In the genomic region with DNA sequence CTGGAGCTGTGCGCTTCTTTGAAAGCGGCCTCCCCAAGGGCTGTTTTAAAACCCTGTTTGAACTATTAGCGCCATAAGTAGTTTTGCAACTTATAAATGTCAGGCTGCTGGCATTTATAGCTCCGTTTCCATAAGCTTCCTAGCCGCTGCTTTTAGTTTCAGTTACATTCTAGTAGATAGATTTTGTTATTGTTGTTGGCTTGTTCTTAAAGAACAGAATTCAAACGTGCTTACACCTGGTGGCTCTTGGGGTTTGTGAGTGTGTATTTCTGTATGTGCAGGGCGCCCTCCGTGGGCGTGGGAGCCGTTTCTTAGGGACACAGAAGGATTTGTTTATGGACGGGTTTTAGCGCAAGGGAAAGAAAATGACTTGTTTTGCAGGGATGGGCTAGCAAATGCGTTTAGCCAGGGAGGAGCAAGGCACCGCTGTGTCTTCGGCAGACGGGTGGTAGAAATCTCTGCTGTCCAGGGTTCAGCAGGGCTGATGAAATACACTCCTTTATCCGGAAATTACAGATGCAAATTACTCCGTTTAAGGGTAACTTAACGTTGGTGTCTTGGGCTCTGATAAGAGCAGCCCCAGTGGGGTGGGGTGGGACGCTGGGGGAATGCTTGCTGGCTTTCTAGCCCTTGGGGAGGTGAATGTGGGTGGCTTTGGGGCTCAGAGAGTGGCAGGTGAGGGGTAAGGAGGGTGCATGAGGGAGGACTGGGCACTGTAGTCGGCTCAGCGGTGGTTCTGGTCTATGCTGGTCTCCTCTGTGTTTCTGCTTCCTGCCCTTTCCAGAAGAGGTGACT, we compare ENCODE assay signal across 8 cellular contexts. TPM values are rescaled to one million over a fixed set of nuclear protein-coding genes. Genes with fewer than 3 reads are reported as not detected.
DNase-seq lines count a peak whose midpoint lies in the region; ATAC-seq, FAIRE-seq and TF ChIP-seq lines count a peak whose summit lies in the region.

No MANE protein-coding gene starts in this region.

- POLR2A ChIA-PET in BJ (lab: Charles Lee), result no interaction called here
- POLR2A ChIA-PET in PC-3 (lab: Charles Lee; ENCODE audit: unreplicated experiment), result no interaction called here

- no peaks in the 10 kb centered on the region for H4K20me1 ChIP-seq in PC-3 (ENCODE audit: low read length)

- FAIRE-seq in H54 (lab: Jason Lieb, UNC), result no peak

- H3K9ac ChIP-seq in PC-3 (ENCODE audit: low read length), result no peak overlapping the region

- H3K79me2 ChIP-seq in PC-3 (ENCODE audit: low read length), result no peaks in the 10 kb centered on the region

- intact Hi-C loops in PC-3 (cut with micrococcal nuclease), result no loop called here

- H3K4me1 ChIP-seq in PC-3 (ENCODE audit: insufficient read depth, low read length) (0 out of 2 replicates have a peak, but pooled peaks cover 5% of the 10 kb centered on the region), neutrophil (ENCODE audit: control insufficient read depth in 1 of 2, insufficient read depth in 1 of 2, low read depth in 1 of 2, low read length in 1 of 2) (peaks cover 4 to 14% of the 10 kb centered on the region in 2 experiments)

- DNase-seq in BJ (ENCODE audit: low read depth) (no peak), PC-3 (no peak), epithelial cell of esophagus (ENCODE audit: low read depth) (peak; percentile 15), SW 1271 (lab: John Stamatoyannopoulos, UW) (no peak), H54 (ENCODE audit: insufficient read length, low spot score) (no peak)

- peak; percentile 28 for ATAC-seq in GM19455 (IDR thresholded peaks at IDR 0.05; ENCODE audit: unreplicated experiment)
- no peak; the same call in 1 of the 2 replicates for ATAC-seq in PC-3
- no peak for ATAC-seq in HG03342 (IDR thresholded peaks at IDR 0.05; ENCODE audit: unreplicated experiment)

- no peaks in the 10 kb centered on the region for H3K36me3 ChIP-seq in BJ (ENCODE audit: control insufficient read depth, insufficient read depth, low read length)
- no peaks in the 10 kb centered on the region for H3K36me3 ChIP-seq in PC-3 (ENCODE audit: low read depth, low read length)
- no peaks in the 10 kb centered on the region for H3K36me3 ChIP-seq in neutrophil

- no peaks in the 10 kb centered on the region for H3K9me2 ChIP-seq in PC-3 (replicated peaks; ENCODE audit: low read length)

- no peak for TF ChIP-seq CTCF in BJ (IDR thresholded peaks at IDR 0.05; ENCODE audit: insufficient read depth, low read depth, low read length)
- no peak for TF ChIP-seq CTCF in PC-3 (conservative IDR thresholded peaks at IDR 0.05; ENCODE audit: low read depth, low read length)
- TF ChIP-seq CTCF in epithelial cell of esophagus (IDR thresholded peaks at IDR 0.05; ENCODE audit: insufficient read depth, low read depth, low read length, missing control alignments), result no peak
- no peak for TF ChIP-seq CTCF in neutrophil (IDR thresholded peaks at IDR 0.05)

- BruUV-seq in PC-3 (replicated peaks; lab: Mats Ljungman, UMichigan), result no TSS peak

- peaks cover 20% of the 10 kb centered on the region for H3K27me3 ChIP-seq in BJ (ENCODE audit: control insufficient read depth, insufficient read depth, low read length)
- H3K27me3 ChIP-seq in PC-3 (ENCODE audit: low read length), result peaks cover 81% of the 10 kb centered on the region
- H3K27me3 ChIP-seq in neutrophil, result peaks cover 100% of the 10 kb centered on the region

- H3K4me3 ChIP-seq in BJ (ENCODE audit: low read depth, low read length) (peak overlapping the region; percentile 33), PC-3 (ENCODE audit: low read length) (peak overlapping the region; percentile 64), epithelial cell of esophagus (ENCODE audit: low read length) (peak overlapping the region; percentile 41), neutrophil (ENCODE audit: low read depth in 1 of 2, low read length in 1 of 2) (peak overlapping the region; percentile 1 to 21)

- peak overlapping the region; percentile 79 for H3K4me2 ChIP-seq in PC-3 (ENCODE audit: low read length)

- H3F3A ChIP-seq in PC-3 (ENCODE audit: low read length, unreplicated experiment), result no peaks in the 10 kb centered on the region

- no peaks in the 10 kb centered on the region for H3K9me3 ChIP-seq in PC-3 (ENCODE audit: low read length)
- H3K9me3 ChIP-seq in neutrophil, result no peaks in the 10 kb centered on the region

- no peak for TF ChIP-seq POLR2A in H54 (IDR thresholded peaks at IDR 0.05; ENCODE audit: low read depth, low read length)

- H2AFZ ChIP-seq in PC-3 (ENCODE audit: low read length), result peak overlapping the region; percentile 52

- CTCF ChIA-PET in BJ (lab: Yijun Ruan, JAX), result interaction anchor here (1.1 kb wide), 1 partner anchor 8 kb away, joined by 5 read pairs; no protein-coding TSS in a partner anchor
- CTCF ChIA-PET in PC-3 (lab: Charles Lee), result no interaction called here

- H3K27ac ChIP-seq in PC-3 (ENCODE audit: low read length) (no peak overlapping the region), neutrophil (no peak overlapping the region)

RNA-seq across cellular contexts. Expression of gene SV2B, which starts 0.7 kb away (rescaled TPM):
- polyA plus RNA-seq in BJ (2011; rRNA removed), result 0.01 TPM in 1 of 2 replicates, not detected in the other
- 0.81 TPM in 1 of 2 replicates, not detected in the other for polyA minus RNA-seq in BJ (2011; rRNA and poly(A)+ RNA removed)
- total RNA-seq in PC-3 (2014; rRNA removed), result not detected in 2 replicates

Comparison
In these comparisons a context has a peak if more than half of its experiments do, and no peak if none do; other contexts are left out.
1. H3K4me3 ChIP-seq: peak in every context shown above with its lines; median percentile 64 in PC-3; 41 in epithelial cell of esophagus; 33 in BJ; 11 in neutrophil.